Comparison of ENCODE assay signal across 1 cellular context in genomic region chr20:3250091-3250504, GRCh38.
TF ChIP-seq lines count a peak whose summit lies in the region.

No MANE protein-coding gene starts in this region.

TF ChIP-seq in GM23338, 12 proteins besides CTCF, POLR2A, EP300 and RAD21 (continued from another document):
- TF ChIP-seq, protein P1, sequence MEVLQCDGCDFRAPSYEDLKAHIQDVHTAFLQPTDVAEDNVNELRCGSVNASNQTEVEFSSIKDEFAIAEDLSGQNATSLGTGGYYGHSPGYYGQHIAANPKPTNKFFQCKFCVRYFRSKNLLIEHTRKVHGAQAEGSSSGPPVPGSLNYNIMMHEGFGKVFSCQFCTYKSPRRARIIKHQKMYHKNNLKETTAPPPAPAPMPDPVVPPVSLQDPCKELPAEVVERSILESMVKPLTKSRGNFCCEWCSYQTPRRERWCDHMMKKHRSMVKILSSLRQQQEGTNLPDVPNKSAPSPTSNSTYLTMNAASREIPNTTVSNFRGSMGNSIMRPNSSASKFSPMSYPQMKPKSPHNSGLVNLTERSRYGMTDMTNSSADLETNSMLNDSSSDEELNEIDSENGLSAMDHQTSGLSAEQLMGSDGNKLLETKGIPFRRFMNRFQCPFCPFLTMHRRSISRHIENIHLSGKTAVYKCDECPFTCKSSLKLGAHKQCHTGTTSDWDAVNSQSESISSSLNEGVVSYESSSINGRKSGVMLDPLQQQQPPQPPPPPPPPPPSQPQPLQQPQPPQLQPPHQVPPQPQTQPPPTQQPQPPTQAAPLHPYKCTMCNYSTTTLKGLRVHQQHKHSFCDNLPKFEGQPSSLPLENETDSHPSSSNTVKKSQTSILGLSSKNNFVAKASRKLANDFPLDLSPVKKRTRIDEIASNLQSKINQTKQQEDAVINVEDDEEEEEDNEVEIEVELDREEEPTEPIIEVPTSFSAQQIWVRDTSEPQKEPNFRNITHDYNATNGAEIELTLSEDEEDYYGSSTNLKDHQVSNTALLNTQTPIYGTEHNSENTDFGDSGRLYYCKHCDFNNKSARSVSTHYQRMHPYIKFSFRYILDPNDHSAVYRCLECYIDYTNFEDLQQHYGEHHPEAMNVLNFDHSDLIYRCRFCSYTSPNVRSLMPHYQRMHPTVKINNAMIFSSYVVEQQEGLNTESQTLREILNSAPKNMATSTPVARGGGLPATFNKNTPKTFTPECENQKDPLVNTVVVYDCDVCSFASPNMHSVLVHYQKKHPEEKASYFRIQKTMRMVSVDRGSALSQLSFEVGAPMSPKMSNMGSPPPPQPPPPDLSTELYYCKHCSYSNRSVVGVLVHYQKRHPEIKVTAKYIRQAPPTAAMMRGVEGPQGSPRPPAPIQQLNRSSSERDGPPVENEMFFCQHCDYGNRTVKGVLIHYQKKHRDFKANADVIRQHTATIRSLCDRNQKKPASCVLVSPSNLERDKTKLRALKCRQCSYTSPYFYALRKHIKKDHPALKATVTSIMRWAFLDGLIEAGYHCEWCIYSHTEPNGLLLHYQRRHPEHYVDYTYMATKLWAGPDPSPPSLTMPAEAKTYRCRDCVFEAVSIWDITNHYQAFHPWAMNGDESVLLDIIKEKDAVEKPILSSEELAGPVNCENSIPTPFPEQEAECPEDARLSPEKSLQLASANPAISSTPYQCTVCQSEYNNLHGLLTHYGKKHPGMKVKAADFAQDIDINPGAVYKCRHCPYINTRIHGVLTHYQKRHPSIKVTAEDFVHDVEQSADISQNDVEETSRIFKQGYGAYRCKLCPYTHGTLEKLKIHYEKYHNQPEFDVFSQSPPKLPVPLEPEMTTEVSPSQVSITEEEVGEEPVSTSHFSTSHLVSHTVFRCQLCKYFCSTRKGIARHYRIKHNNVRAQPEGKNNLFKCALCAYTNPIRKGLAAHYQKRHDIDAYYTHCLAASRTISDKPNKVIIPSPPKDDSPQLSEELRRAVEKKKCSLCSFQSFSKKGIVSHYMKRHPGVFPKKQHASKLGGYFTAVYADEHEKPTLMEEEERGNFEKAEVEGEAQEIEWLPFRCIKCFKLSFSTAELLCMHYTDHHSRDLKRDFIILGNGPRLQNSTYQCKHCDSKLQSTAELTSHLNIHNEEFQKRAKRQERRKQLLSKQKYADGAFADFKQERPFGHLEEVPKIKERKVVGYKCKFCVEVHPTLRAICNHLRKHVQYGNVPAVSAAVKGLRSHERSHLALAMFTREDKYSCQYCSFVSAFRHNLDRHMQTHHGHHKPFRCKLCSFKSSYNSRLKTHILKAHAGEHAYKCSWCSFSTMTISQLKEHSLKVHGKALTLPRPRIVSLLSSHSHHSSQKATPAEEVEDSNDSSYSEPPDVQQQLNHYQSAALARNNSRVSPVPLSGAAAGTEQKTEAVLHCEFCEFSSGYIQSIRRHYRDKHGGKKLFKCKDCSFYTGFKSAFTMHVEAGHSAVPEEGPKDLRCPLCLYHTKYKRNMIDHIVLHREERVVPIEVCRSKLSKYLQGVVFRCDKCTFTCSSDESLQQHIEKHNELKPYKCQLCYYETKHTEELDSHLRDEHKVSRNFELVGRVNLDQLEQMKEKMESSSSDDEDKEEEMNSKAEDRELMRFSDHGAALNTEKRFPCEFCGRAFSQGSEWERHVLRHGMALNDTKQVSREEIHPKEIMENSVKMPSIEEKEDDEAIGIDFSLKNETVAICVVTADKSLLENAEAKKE (CRISPR knock-in tag; IDR thresholded peaks at IDR 0.05), result no peak
- no peak for TF ChIP-seq EZH2 (IDR thresholded peaks at IDR 0.05; ENCODE audit: low read depth, unreplicated experiment)
- TF ChIP-seq, protein P2, sequence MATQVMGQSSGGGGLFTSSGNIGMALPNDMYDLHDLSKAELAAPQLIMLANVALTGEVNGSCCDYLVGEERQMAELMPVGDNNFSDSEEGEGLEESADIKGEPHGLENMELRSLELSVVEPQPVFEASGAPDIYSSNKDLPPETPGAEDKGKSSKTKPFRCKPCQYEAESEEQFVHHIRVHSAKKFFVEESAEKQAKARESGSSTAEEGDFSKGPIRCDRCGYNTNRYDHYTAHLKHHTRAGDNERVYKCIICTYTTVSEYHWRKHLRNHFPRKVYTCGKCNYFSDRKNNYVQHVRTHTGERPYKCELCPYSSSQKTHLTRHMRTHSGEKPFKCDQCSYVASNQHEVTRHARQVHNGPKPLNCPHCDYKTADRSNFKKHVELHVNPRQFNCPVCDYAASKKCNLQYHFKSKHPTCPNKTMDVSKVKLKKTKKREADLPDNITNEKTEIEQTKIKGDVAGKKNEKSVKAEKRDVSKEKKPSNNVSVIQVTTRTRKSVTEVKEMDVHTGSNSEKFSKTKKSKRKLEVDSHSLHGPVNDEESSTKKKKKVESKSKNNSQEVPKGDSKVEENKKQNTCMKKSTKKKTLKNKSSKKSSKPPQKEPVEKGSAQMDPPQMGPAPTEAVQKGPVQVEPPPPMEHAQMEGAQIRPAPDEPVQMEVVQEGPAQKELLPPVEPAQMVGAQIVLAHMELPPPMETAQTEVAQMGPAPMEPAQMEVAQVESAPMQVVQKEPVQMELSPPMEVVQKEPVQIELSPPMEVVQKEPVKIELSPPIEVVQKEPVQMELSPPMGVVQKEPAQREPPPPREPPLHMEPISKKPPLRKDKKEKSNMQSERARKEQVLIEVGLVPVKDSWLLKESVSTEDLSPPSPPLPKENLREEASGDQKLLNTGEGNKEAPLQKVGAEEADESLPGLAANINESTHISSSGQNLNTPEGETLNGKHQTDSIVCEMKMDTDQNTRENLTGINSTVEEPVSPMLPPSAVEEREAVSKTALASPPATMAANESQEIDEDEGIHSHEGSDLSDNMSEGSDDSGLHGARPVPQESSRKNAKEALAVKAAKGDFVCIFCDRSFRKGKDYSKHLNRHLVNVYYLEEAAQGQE (IDR thresholded peaks at IDR 0.05; ENCODE audit: unreplicated experiment), result no peak
- no peak for TF ChIP-seq EZH2phosphoT487 (IDR thresholded peaks at IDR 0.05; ENCODE audit: unreplicated experiment)
- no peak for TF ChIP-seq STAT1 (IDR thresholded peaks at IDR 0.05; ENCODE audit: unreplicated experiment)
- no peak for TF ChIP-seq JUNB (IDR thresholded peaks at IDR 0.05; ENCODE audit: unreplicated experiment)
